30 cellular contexts compared by ENCODE assay signal in genomic region chr6:34170341-34170740, GRCh38. TPM values are rescaled to one million over a fixed set of nuclear protein-coding genes. Genes with fewer than 3 reads are reported as not detected.
DNase-seq lines count a peak whose midpoint lies in the region; ATAC-seq and TF ChIP-seq lines count a peak whose summit lies in the region.
"Had no signal": no experiment of that assay in that cellular context is flagged by ENCODE, and none has a peak within 500 bp of the region (broad histone marks: within the 10 kb centered on the region; RNA-seq: fewer than 3 reads in every experiment).

No MANE protein-coding gene starts in this region.

- no peak for TF ChIP-seq POLR2A in prostate gland (IDR thresholded peaks at IDR 0.05)

- H3K9me3 Mint-ChIP-seq in chondrocyte (ENCODE audit: low read depth): peaks cover 12% of the 10 kb centered on the region
- H3K9me3 Mint-ChIP-seq: HFFc6 had no signal

- H3K27ac Mint-ChIP-seq in chondrocyte (ENCODE audit: unreplicated experiment): no peak overlapping the region
- H3K27ac Mint-ChIP-seq: CD8-positive, alpha-beta memory T cell; HFFc6 had no signal

- WGBS in prostate gland: 70% methylated on average over 4 of the region's 4 CpGs

- no peak overlapping the region for H3K4me3 ChIP-seq in prostate gland
- H3K4me3 ChIP-seq: HAP-1, K562, PC-9, SJSA1 had no signal

- no peaks in the 10 kb centered on the region for H3K4me1 ChIP-seq in prostate gland (replicated peaks)
- H3K4me1 ChIP-seq: BE2C, HAP-1, SJSA1 had no signal

- no peaks in the 10 kb centered on the region for H3K27me3 ChIP-seq in prostate gland (replicated peaks; ENCODE audit: insufficient read depth)
- H3K27me3 ChIP-seq: BE2C, SJSA1 had no signal

- H3K36me3 Mint-ChIP-seq in chondrocyte (ENCODE audit: low read depth): peaks cover 1% of the 10 kb centered on the region
- H3K36me3 Mint-ChIP-seq: CD14-positive monocyte had no signal

- H3K4me3 Mint-ChIP-seq in chondrocyte (ENCODE audit: unreplicated experiment): no peak overlapping the region
- H3K4me3 Mint-ChIP-seq: CD8-positive, alpha-beta memory T cell; HFFc6 had no signal

- no peaks in the 10 kb centered on the region for H3K36me3 ChIP-seq in prostate gland
- H3K36me3 ChIP-seq: BE2C, HAP-1, SJSA1 had no signal

- DNase-seq in activated CD8-positive, alpha-beta memory T cell treated with anti-CD3 and anti-CD28 coated beads, Interleukin-2, amount 50 U/mL, for 48 hours: peak; percentile 30
- no peak for DNase-seq in activated CD8-positive, alpha-beta memory T cell treated with anti-CD3 and anti-CD28 coated beads for 24 hours
- DNase-seq in chondrocyte (ENCODE audit: low spot score) (peak; percentile 22), mesenteric fat pad (ENCODE audit: low spot score) (peak; percentile 37), prostate gland (ENCODE audit: low spot score) (no peak)
- DNase-seq: BE2C; CD8-positive, alpha-beta memory T cell; GOT3; HFFc6; Kasumi-1; NCI-H1092 treated with DMSO at 0.1 percent for 48 hours; NCI-H1436; NCI-H187; NCI-H446; NCI-H524 treated with DMSO at 0.1 percent for 48 hours; NCI-H82; NK-92 treated with Interleukin-12 subunit alpha and Interleukin-12 subunit beta, amount 100 ng/mL, for 24 hours; PC-9; Right ventricle myocardium superior had no signal

- H3K9me3 ChIP-seq in prostate gland: no peaks in the 10 kb centered on the region
- H3K9me3 ChIP-seq: BE2C, HAP-1, SJSA1 had no signal

- H3K4me1 Mint-ChIP-seq in chondrocyte (ENCODE audit: low read depth): no peaks in the 10 kb centered on the region
- H3K4me1 Mint-ChIP-seq: CD14-positive monocyte had no signal

- H3K27me3 Mint-ChIP-seq in chondrocyte (ENCODE audit: low read depth): peaks cover 8% of the 10 kb centered on the region
- H3K27me3 Mint-ChIP-seq: CD8-positive, alpha-beta memory T cell had no signal

- ATAC-seq in GM19452 (IDR thresholded peaks at IDR 0.05; ENCODE audit: unreplicated experiment) (no peak), GM19467 (IDR thresholded peaks at IDR 0.05; ENCODE audit: unreplicated experiment) (no peak)
- ATAC-seq: HepG2, K562 had no signal

- H3K27ac ChIP-seq in prostate gland: no peak overlapping the region
- H3K27ac ChIP-seq: 22Rv1, PC-9, SJSA1 had no signal

- intact Hi-C loops in prostate gland (cut with DNase I): no loop called here

- TF ChIP-seq CTCF in chondrocyte (IDR thresholded peaks at IDR 0.05) (no peak), prostate gland (IDR thresholded peaks at IDR 0.05) (no peak)

RNA-seq across cellular contexts. Expression of gene GRM4, which starts 24.5 kb away (rescaled TPM):
- 0.26 to 0.92 TPM (median 0.27 TPM) in 3 replicates for total RNA-seq in chondrocyte
- total RNA-seq in mesenteric fat pad: not detected
- 1 to 10 TPM in 1 of 2 donors, not detected in 1; 4.4 TPM for total RNA-seq in prostate gland
- total RNA-seq: CD8-positive, alpha-beta memory T cell; HepG2; HT1080; M059J; PC-9; Right ventricle myocardium superior; RPMI7951; SJSA1 had no signal

Comparison
In these comparisons a context has a peak if more than half of its experiments do, and no peak if none do; other contexts are left out.
1. DNase-seq: peak in activated CD8-positive, alpha-beta memory T cell treated with anti-CD3 and anti-CD28 coated beads, Interleukin-2, amount 50 U/mL, for 48 hours (single experiment), chondrocyte (single experiment) and mesenteric fat pad (single experiment); none in activated CD8-positive, alpha-beta memory T cell treated with anti-CD3 and anti-CD28 coated beads for 24 hours (single experiment) and prostate gland (single experiment).